In genomic region chr1:165858928-165859845, GRCh38 we compare ENCODE assay signal across 26 cellular contexts. TPM values are rescaled to one million over a fixed set of nuclear protein-coding genes. Genes with fewer than 3 reads are reported as not detected.
DNase-seq lines count a peak whose midpoint lies in the region; ATAC-seq, FAIRE-seq and TF ChIP-seq lines count a peak whose summit lies in the region.
"Had no signal": no experiment of that assay in that cellular context is flagged by ENCODE, and none has a peak within 500 bp of the region (broad histone marks: within the 10 kb centered on the region; RNA-seq: fewer than 3 reads in every experiment).

No MANE protein-coding gene starts in this region.

- ATAC-seq in HepG2: no peak
- ATAC-seq in right lobe of liver: no peak
- ATAC-seq in HG02840 (IDR thresholded peaks at IDR 0.05; ENCODE audit: low FRiP score, unreplicated experiment): no peak
- ATAC-seq: activated T-helper 17 cell treated with anti-CD3 and anti-CD28 coated beads, Interleukin-2, amount 50 U/mL, for 72 hours; stimulated activated effector memory CD8-positive, alpha-beta T cell treated with anti-CD3 and anti-CD28 coated beads, Interleukin-12 subunit alpha, Interleukin-12 subunit beta, amount 100 ng/mL, for 72 hours; T-helper 17 cell had no signal

- peak overlapping the region; percentile 55 for H3K27ac ChIP-seq in HepG2 (ENCODE audit: extremely low read length, insufficient read depth, low read length)
- peak overlapping the region in 1 of 3 donors; percentile 36 for H3K27ac ChIP-seq in right lobe of liver
- peak overlapping the region; percentile 58 for H3K27ac ChIP-seq in SJCRH30
- H3K27ac ChIP-seq in mucosa of rectum (ENCODE audit: low read depth in 2 of 2, low read length in 2 of 2): peak overlapping the region; percentile 73 to 83
- no peak overlapping the region for H3K27ac ChIP-seq in sigmoid colon
- H3K27ac ChIP-seq: prostate gland, SJSA1, skin epidermis, uterus, VCaP had no signal

- no peaks in the 10 kb centered on the region for H3K27me3 Mint-ChIP-seq in progenitor cell of endocrine pancreas
- H3K27me3 Mint-ChIP-seq: activated naive CD4-positive, alpha-beta T cell treated with anti-CD3 and anti-CD28 coated beads, Interleukin-2, amount 50 U/mL, for 24 hours; activated T-helper 17 cell treated with anti-CD3 and anti-CD28 coated beads, Interleukin-2, amount 50 U/mL, for 72 hours; T-helper 17 cell had no signal

- BruUV-seq in HepG2 (replicated peaks; lab: Mats Ljungman, UMichigan): no TSS peak

- H3K79me2 ChIP-seq in HepG2 (ENCODE audit: insufficient read depth, low read length): peaks cover 92% of the 10 kb centered on the region

- peak overlapping the region; percentile 51 for H3K4me2 ChIP-seq in HepG2 (ENCODE audit: low read depth, low read length)

- H3K36me3 ChIP-seq in HepG2 (replicated peaks in 1 of 2; ENCODE audit: control insufficient read depth in 1 of 2, insufficient read depth in 2 of 2, low read length in 2 of 2): peaks cover 0 to 2% of the 10 kb centered on the region in 2 experiments; a peak in 1 of 5 replicates
- no peaks in the 10 kb centered on the region for H3K36me3 ChIP-seq in right lobe of liver
- peaks cover 2% of the 10 kb centered on the region; the same call in 1 of the 2 replicates for H3K36me3 ChIP-seq in SJCRH30
- no peaks in the 10 kb centered on the region for H3K36me3 ChIP-seq in mucosa of rectum (ENCODE audit: control insufficient read depth in 2 of 2, insufficient read depth in 2 of 2, low read length in 2 of 2)
- H3K36me3 ChIP-seq in sigmoid colon: no peaks in the 10 kb centered on the region
- H3K36me3 ChIP-seq: prostate gland, SJSA1, uterus had no signal

- H3K9me3 ChIP-seq in HepG2 (ENCODE audit: low read length): no peaks in the 10 kb centered on the region
- no peaks in the 10 kb centered on the region for H3K9me3 ChIP-seq in right lobe of liver
- no peaks in the 10 kb centered on the region for H3K9me3 ChIP-seq in SJCRH30 (replicated peaks)
- no peaks in the 10 kb centered on the region for H3K9me3 ChIP-seq in mucosa of rectum (ENCODE audit: control insufficient read depth in 2 of 2, low read length in 2 of 2)
- H3K9me3 ChIP-seq in sigmoid colon: no peaks in the 10 kb centered on the region
- H3K9me3 ChIP-seq: prostate gland, SJSA1, uterus had no signal

- no peak overlapping the region for H3K4me3 Mint-ChIP-seq in progenitor cell of endocrine pancreas (ENCODE audit: low read depth)
- H3K4me3 Mint-ChIP-seq: activated naive CD4-positive, alpha-beta T cell treated with anti-CD3 and anti-CD28 coated beads, Interleukin-2, amount 50 U/mL, for 24 hours; activated T-helper 17 cell treated with anti-CD3 and anti-CD28 coated beads, Interleukin-2, amount 50 U/mL, for 72 hours; stimulated activated effector memory CD8-positive, alpha-beta T cell treated with anti-CD3 and anti-CD28 coated beads, Interleukin-12 subunit alpha, Interleukin-12 subunit beta, amount 100 ng/mL, for 72 hours; T-helper 17 cell had no signal

- 79% methylated on average over 11 of the region's 11 CpGs for WGBS in HepG2 (ENCODE audit: low lambda C conversion rate)
- 48% methylated on average over 9 of the region's 11 CpGs for WGBS in right lobe of liver (ENCODE audit: insufficient coverage, low coverage, low lambda C conversion rate, missing lambda C conversion rate)
- 19 to 70% methylated on average over 11 of the region's 11 CpGs for WGBS in sigmoid colon, 2 donors

- intact Hi-C loops in HepG2 (cut with micrococcal nuclease; ENCODE audit: unreplicated experiment) (no loop called here), right lobe of liver (cut with DNase I) (no loop called here), sigmoid colon (cut with DNase I) (no loop called here)

- H3K27ac Mint-ChIP-seq in progenitor cell of endocrine pancreas: no peak overlapping the region
- H3K27ac Mint-ChIP-seq: activated naive CD4-positive, alpha-beta T cell treated with anti-CD3 and anti-CD28 coated beads, Interleukin-2, amount 50 U/mL, for 24 hours; activated T-helper 17 cell treated with anti-CD3 and anti-CD28 coated beads, Interleukin-2, amount 50 U/mL, for 72 hours; stimulated activated effector memory CD8-positive, alpha-beta T cell treated with anti-CD3 and anti-CD28 coated beads, Interleukin-12 subunit alpha, Interleukin-12 subunit beta, amount 100 ng/mL, for 72 hours; T-helper 17 cell had no signal

- TF ChIP-seq CTCF in HepG2 (CRISPR knock-in tag; IDR thresholded peaks at IDR 0.05): no peak
- TF ChIP-seq CTCF in right lobe of liver (IDR thresholded peaks at IDR 0.05): no peak
- no peak for TF ChIP-seq CTCF in sigmoid colon (IDR thresholded peaks at IDR 0.05)
- TF ChIP-seq CTCF in progenitor cell of endocrine pancreas (IDR thresholded peaks at IDR 0.05; ENCODE audit: unreplicated experiment): no peak

- FAIRE-seq in HepG2 (lab: Jason Lieb, UNC): no peak
- FAIRE-seq: endothelial cell of umbilical vein, RCC 7860 had no signal

- H3K4me3 ChIP-seq in HepG2 (replicated peaks in 1 of 3; ENCODE audit: insufficient read depth in 1 of 3, low read depth in 2 of 3, low read length in 3 of 3) (no peak overlapping the region), right lobe of liver (no peak overlapping the region), SJCRH30 (no peak overlapping the region), mucosa of rectum (ENCODE audit: low read length in 2 of 2) (peak overlapping the region; percentile 19 to 34), sigmoid colon (no peak overlapping the region)
- H3K4me3 ChIP-seq: lung, prostate gland, SJSA1, skin epidermis, uterus had no signal

- TF ChIP-seq EP300 in HepG2 (IDR thresholded peaks at IDR 0.05; ENCODE audit: low read depth in 2 of 2, low read length in 2 of 2) (no peak), HepG2 (CRISPR knock-in tag; IDR thresholded peaks at IDR 0.05; ENCODE audit: borderline replicate concordance) (no peak), sigmoid colon (IDR thresholded peaks at IDR 0.05) (no peak)

- POLR2A ChIA-PET in HepG2 (lab: Yijun Ruan, JAX): interaction anchor here (0.9 to 3.4 kb wide), 4 partner anchors 11 to 161 kb away, joined by 3 to 12 read pairs (median 4); partner anchors contain the start of gene ALDH9A1

- DNase-seq in HepG2 (ENCODE audit: low spot score) (no peak), right lobe of liver (no peak), SJCRH30 (no peak), sigmoid colon (no peak), progenitor cell of endocrine pancreas (ENCODE audit: low spot score, unreplicated experiment) (no peak)
- DNase-seq in stimulated activated CD4-positive, alpha-beta T cell treated with anti-CD3 and anti-CD28 coated beads, Interleukin-12 subunit alpha, Interleukin-12 subunit beta, amount 100 ng/mL, for 4 hours: no peak
- DNase-seq: activated CD4-positive, alpha-beta T cell treated with anti-CD3 and anti-CD28 coated beads, Interleukin-2, amount 50 U/mL, for 1 hour; C1 segment of cervical spinal cord; central memory CD4-positive, alpha-beta T cell; dermis blood vessel endothelial cell; MM.1S; NCI-H446 treated with DMSO at 0.1 percent for 48 hours; T-helper 17 cell; uterus had no signal

- in situ Hi-C loops in HepG2 (cut with HindIII; ENCODE audit: extremely low pct_ligation_motif_present, low pct_unique_long_range_greater_than_20kb): no loop called here

- no peaks in the 10 kb centered on the region for H3K27me3 ChIP-seq in HepG2 (ENCODE audit: control insufficient read depth in 1 of 2, insufficient read depth in 2 of 2, low read length in 2 of 2)
- no peaks in the 10 kb centered on the region for H3K27me3 ChIP-seq in right lobe of liver
- H3K27me3 ChIP-seq in SJCRH30: no peaks in the 10 kb centered on the region
- no peaks in the 10 kb centered on the region for H3K27me3 ChIP-seq in mucosa of rectum (ENCODE audit: control insufficient read depth in 2 of 2, insufficient read depth in 2 of 2, low read length in 2 of 2)
- H3K27me3 ChIP-seq in sigmoid colon: no peaks in the 10 kb centered on the region
- H3K27me3 ChIP-seq: SJSA1, uterus had no signal

- peaks cover 32% of the 10 kb centered on the region for H3K4me1 Mint-ChIP-seq in progenitor cell of endocrine pancreas (ENCODE audit: low read depth)

- H3K9ac ChIP-seq in HepG2 (ENCODE audit: insufficient read depth, low read depth, low read length) (no peak overlapping the region), mucosa of rectum (ENCODE audit: low read depth in 1 of 2, low read length in 2 of 2) (peak overlapping the region in 1 of 2 donors; percentile 26)

- H2AFZ ChIP-seq in HepG2 (ENCODE audit: low read length): no peak overlapping the region

- H3K9me3 Mint-ChIP-seq in progenitor cell of endocrine pancreas (ENCODE audit: low read depth): no peaks in the 10 kb centered on the region
- H3K9me3 Mint-ChIP-seq: activated naive CD4-positive, alpha-beta T cell treated with anti-CD3 and anti-CD28 coated beads, Interleukin-2, amount 50 U/mL, for 24 hours; activated T-helper 17 cell treated with anti-CD3 and anti-CD28 coated beads, Interleukin-2, amount 50 U/mL, for 72 hours; stimulated activated effector memory CD8-positive, alpha-beta T cell treated with anti-CD3 and anti-CD28 coated beads, Interleukin-12 subunit alpha, Interleukin-12 subunit beta, amount 100 ng/mL, for 72 hours had no signal

- peaks cover 55% of the 10 kb centered on the region for H3K4me1 ChIP-seq in HepG2 (ENCODE audit: insufficient read depth, low read length)
- H3K4me1 ChIP-seq in right lobe of liver: peaks cover 0 to 35% (median 13%) of the 10 kb centered on the region in 4 donors
- peaks cover 34% of the 10 kb centered on the region for H3K4me1 ChIP-seq in SJCRH30
- H3K4me1 ChIP-seq in mucosa of rectum (ENCODE audit: control insufficient read depth in 2 of 2, insufficient read depth in 2 of 2, low read length in 2 of 2): peaks cover 56 to 62% of the 10 kb centered on the region in 2 donors
- H3K4me1 ChIP-seq in sigmoid colon: peaks cover 0 to 8% (median 3%) of the 10 kb centered on the region in 4 donors
- H3K4me1 ChIP-seq: prostate gland, uterus had no signal

- H3K36me3 Mint-ChIP-seq in progenitor cell of endocrine pancreas (ENCODE audit: insufficient read depth): no peaks in the 10 kb centered on the region
- H3K36me3 Mint-ChIP-seq: activated naive CD4-positive, alpha-beta T cell treated with anti-CD3 and anti-CD28 coated beads, Interleukin-2, amount 50 U/mL, for 24 hours had no signal

- no peak for TF ChIP-seq RAD21 in HepG2 (CRISPR knock-in tag; IDR thresholded peaks at IDR 0.05)

- H4K20me1 ChIP-seq in HepG2 (ENCODE audit: insufficient read depth, low read length): peaks cover 49% of the 10 kb centered on the region

- TF ChIP-seq POLR2A in HepG2 (IDR thresholded peaks at IDR 0.05; ENCODE audit: insufficient read depth in 1 of 2, low read depth in 2 of 2, low read length in 2 of 2): no peak
- no peak for TF ChIP-seq POLR2A in right lobe of liver (IDR thresholded peaks at IDR 0.05)
- no peak for TF ChIP-seq POLR2A in sigmoid colon (IDR thresholded peaks at IDR 0.05)

- CTCF ChIA-PET in HepG2 (lab: Yijun Ruan, JAX; ENCODE audit: low intra/inter-chr PET ratio, low total read pairs): no interaction called here

RNA-seq across cellular contexts. Expression of gene UCK2, which starts 31.8 kb away (rescaled TPM):
- total RNA-seq in HepG2 (2016; rRNA removed; fragmentation: Illumina TruSeq; extraction: Trizol) (61.2 and 64.3 TPM in 2 replicates), right lobe of liver (10 to 100 TPM in 3 of 6 experiments, 1 to 10 TPM in 3; 8.4 to 22.9 (median 10.4) TPM), sigmoid colon (10 to 100 TPM in 3 of 4 donors, 1 to 10 TPM in 1; 8.3 to 29.3 (median 14.3) TPM), progenitor cell of endocrine pancreas (29.7 and 30.6 TPM in 2 replicates)
- 48.7 and 49.7 TPM in 2 replicates for total RNA-seq in HepG2 (2016; cell fraction: cytosol; rRNA removed; fragmentation: Illumina TruSeq; extraction: Trizol; ENCODE audit: low read depth)
- 63.3 and 67.3 TPM in 2 replicates for total RNA-seq in HepG2 (2016; cell fraction: insoluble cytoplasmic fraction; rRNA removed; fragmentation: Illumina TruSeq; extraction: Trizol)
- total RNA-seq in HepG2 (2016; cell fraction: membrane; rRNA removed; fragmentation: Illumina TruSeq; extraction: Trizol): 50.4 and 50.6 TPM in 2 replicates
- 29.2 and 34.0 TPM in 2 replicates for total RNA-seq in HepG2 (2016; cell fraction: nucleus; rRNA removed; fragmentation: Illumina TruSeq; extraction: Trizol)
- polyA plus RNA-seq in HepG2 (2011; rRNA removed) (67.7 and 78.0 TPM in 2 replicates), sigmoid colon (10 to 100 TPM; 30.3 to 33.0 (median 31.7) TPM)
- polyA plus RNA-seq in HepG2 (2011; cell fraction: cytosol; rRNA removed): 65.6 and 80.3 TPM in 2 replicates
- polyA plus RNA-seq in HepG2 (2011; cell fraction: nucleus; rRNA removed): 37.2 and 37.9 TPM in 2 replicates
- polyA plus RNA-seq in HepG2 (2012): 42.1 and 43.5 TPM in 2 replicates
- polyA plus RNA-seq in HepG2 (2016; cell fraction: cytosol; fragmentation: Illumina TruSeq; extraction: Trizol; ENCODE audit: low read depth): 37.9 and 42.9 TPM in 2 replicates
- polyA plus RNA-seq in HepG2 (2016; cell fraction: insoluble cytoplasmic fraction; fragmentation: Illumina TruSeq; extraction: Trizol; ENCODE audit: low read depth): 73.9 and 74.9 TPM in 2 replicates
- polyA plus RNA-seq in HepG2 (2016; cell fraction: membrane; fragmentation: Illumina TruSeq; extraction: Trizol; ENCODE audit: low read depth): 38.1 and 41.9 TPM in 2 replicates
- polyA plus RNA-seq in HepG2 (2016; cell fraction: nucleus; fragmentation: Illumina TruSeq; extraction: Trizol; ENCODE audit: insufficient read depth, low read depth): 50.4 and 61.3 TPM in 2 replicates
- 72.4 and 233 TPM in 2 replicates for polyA minus RNA-seq in HepG2 (2011; rRNA and poly(A)+ RNA removed; ENCODE audit: low replicate concordance)
- polyA minus RNA-seq in HepG2 (2011; cell fraction: cytosol; rRNA and poly(A)+ RNA removed): 37.7 and 47.8 TPM in 2 replicates
- 32.8 and 33.9 TPM in 2 replicates for polyA minus RNA-seq in HepG2 (2011; cell fraction: nucleus; rRNA and poly(A)+ RNA removed)
- total RNA-seq in SJCRH30 (2014; rRNA removed; shearing (Covaris generic)): 84.2 and 85.0 TPM in 2 replicates

Comparison
In these comparisons a context has a peak if more than half of its experiments do, and no peak if none do; other contexts are left out.
1. H3K27ac ChIP-seq: peak in HepG2 (single experiment), SJCRH30 (single experiment) and mucosa of rectum (2 of 2); none in sigmoid colon (0 of 4).
2. H3K4me3 ChIP-seq: peak in mucosa of rectum (2 of 2); none in HepG2 (0 of 3), right lobe of liver (0 of 3), SJCRH30 (single experiment) and sigmoid colon (0 of 4).